8 cellular contexts compared by ENCODE assay signal in the genomic region with DNA sequence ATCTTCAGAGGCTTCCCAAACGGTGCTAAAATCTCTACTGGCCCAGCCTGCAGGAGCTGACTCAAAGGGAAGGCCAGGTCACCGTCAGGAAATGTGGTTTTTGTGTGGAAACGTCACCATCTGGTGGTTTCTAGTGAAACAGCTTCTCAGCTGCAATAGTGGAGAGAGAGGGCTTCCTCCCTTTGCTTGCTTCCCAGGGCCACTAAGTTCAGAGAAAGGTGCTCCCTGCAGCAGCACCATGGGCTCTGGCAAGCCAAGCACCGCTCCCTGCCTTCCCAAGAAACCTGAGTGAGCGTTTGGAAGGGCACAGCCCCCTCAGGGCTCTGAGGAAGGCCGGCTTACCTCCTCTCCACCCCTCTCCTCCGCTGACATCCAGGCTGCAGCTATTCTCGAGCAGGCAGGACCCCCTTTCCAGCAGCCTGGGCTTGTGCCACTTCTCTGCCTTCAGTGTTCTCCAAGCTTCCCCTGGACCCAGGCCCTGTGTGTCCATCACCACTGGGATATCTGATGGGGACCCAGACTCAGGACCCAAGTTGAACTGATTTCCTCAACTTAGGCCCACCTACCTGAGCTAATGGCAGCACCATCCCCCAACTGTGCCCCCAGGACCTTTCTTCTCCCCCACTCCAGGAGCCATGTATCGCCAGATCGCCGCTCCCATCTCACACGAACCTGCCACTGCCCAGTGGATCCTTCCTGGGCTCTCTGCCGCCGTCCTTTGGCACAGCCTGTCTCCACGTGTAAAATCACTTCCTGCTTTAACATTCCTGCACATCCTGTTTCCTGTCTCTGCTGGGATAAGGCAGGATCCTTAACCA. TPM values are rescaled to one million over a fixed set of nuclear protein-coding genes. Genes with fewer than 3 reads are reported as not detected.
DNase-seq lines count a peak whose midpoint lies in the region; ATAC-seq and TF ChIP-seq lines count a peak whose summit lies in the region.

No MANE protein-coding gene starts in this region.

- no peaks in the 10 kb centered on the region for H3K36me3 Mint-ChIP-seq in brain

- TF ChIP-seq CTCF in brain (conservative IDR thresholded peaks at IDR 0.05), result peak; percentile 91 to 93

- H3K27me3 Mint-ChIP-seq in brain, result peaks cover 7% of the 10 kb centered on the region
- peaks cover 39% of the 10 kb centered on the region for H3K27me3 Mint-ChIP-seq in stimulated activated naive CD8-positive, alpha-beta T cell treated with anti-CD3 and anti-CD28 coated beads, Interleukin-15, amount 100 ng/mL, for 72 hours

- peak; percentile 53 for ATAC-seq in GM19468 (IDR thresholded peaks at IDR 0.05; ENCODE audit: extremely low read depth, unreplicated experiment)
- peak; percentile 90 for ATAC-seq in HG03469 (IDR thresholded peaks at IDR 0.05; ENCODE audit: unreplicated experiment)
- peak; percentile 67 for ATAC-seq in stimulated activated naive CD8-positive, alpha-beta T cell treated with anti-CD3 and anti-CD28 coated beads, Interleukin-15, amount 100 ng/mL, for 72 hours

- DNase-seq in activated CD8-positive, alpha-beta memory T cell treated with anti-CD3 and anti-CD28 coated beads for 48 hours (ENCODE audit: low read depth in 2 of 3, low spot score in 2 of 3), result peak in 2 of 3 experiments; percentile 11 to 26
- no peak for DNase-seq in activated CD8-positive, alpha-beta memory T cell treated with anti-CD3 and anti-CD28 coated beads, Interleukin-2, amount 50 U/mL, for 4 hours
- DNase-seq in NCI-H82 treated with DMSO at 0.1 percent for 48 hours (lab: John Stamatoyannopoulos, UW; ENCODE audit: unreplicated experiment) (peak; percentile 7), kidney glomerular epithelial cell (lab: John Stamatoyannopoulos, UW) (peak; percentile 58)
- DNase-seq in stimulated activated naive CD8-positive, alpha-beta T cell treated with anti-CD3 and anti-CD28 coated beads, Interleukin-15, amount 100 ng/mL, for 72 hours, result peak; percentile 46 to 61

- peak overlapping the region in 4 of 5 experiments; percentile 39 to 84 (median 75) for H3K27ac Mint-ChIP-seq in brain
- peak overlapping the region; percentile 49 to 73 for H3K27ac Mint-ChIP-seq in stimulated activated naive CD8-positive, alpha-beta T cell treated with anti-CD3 and anti-CD28 coated beads, Interleukin-15, amount 100 ng/mL, for 72 hours

- no peak overlapping the region for H3K4me3 Mint-ChIP-seq in brain
- H3K4me3 Mint-ChIP-seq in stimulated activated naive CD8-positive, alpha-beta T cell treated with anti-CD3 and anti-CD28 coated beads, Interleukin-15, amount 100 ng/mL, for 72 hours, result no peak overlapping the region

- peaks cover 0 to 11% (median 3%) of the 10 kb centered on the region in 5 experiments for H3K9me3 Mint-ChIP-seq in brain
- H3K9me3 Mint-ChIP-seq in stimulated activated naive CD8-positive, alpha-beta T cell treated with anti-CD3 and anti-CD28 coated beads, Interleukin-15, amount 100 ng/mL, for 72 hours, result no peaks in the 10 kb centered on the region

- H3K4me1 Mint-ChIP-seq in brain, result peaks cover 11% of the 10 kb centered on the region
- H3K4me1 Mint-ChIP-seq in stimulated activated naive CD8-positive, alpha-beta T cell treated with anti-CD3 and anti-CD28 coated beads, Interleukin-15, amount 100 ng/mL, for 72 hours, result peaks cover 28% of the 10 kb centered on the region

RNA-seq across cellular contexts. Expression of gene SPATA19, which starts 9.8 kb away (rescaled TPM):
- not detected for polyA plus RNA-seq in brain (ENCODE audit: insufficient read depth, low read depth, low replicate concordance)
